15 cellular contexts compared by ENCODE assay signal in the genomic region with DNA sequence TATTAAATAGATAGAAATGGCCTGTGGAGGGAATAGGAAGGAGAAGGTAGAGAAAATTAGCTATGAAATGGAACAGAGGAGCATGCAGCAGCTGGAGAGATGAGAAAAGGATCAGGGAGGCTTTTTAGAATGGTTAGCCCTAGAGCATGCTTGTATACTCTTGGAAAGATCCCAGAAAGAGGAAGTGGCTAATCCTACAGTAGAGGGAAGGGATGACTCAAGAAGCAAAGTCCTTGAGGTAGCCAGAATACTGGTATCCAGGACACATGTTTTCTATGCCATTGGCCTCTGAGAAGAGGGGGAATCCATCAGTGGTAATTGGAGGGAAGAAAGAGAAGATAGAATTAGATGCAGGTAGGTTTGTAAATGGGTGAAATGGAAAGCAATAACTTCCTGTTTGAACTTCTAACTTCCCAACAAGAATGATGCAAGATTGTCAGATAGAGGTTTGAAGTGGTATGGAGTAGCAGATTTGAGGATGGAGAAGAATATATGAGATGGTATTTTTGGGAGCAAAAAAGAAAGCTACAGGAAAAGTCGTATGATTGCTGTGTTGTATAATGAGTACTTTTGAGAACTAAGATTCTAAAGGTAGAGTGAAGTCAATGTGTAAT. TPM values are rescaled to one million over a fixed set of nuclear protein-coding genes. Genes with fewer than 3 reads are reported as not detected.
A peak's percentile ranks its signal among the peaks of the same experiment; 100 is the strongest.
DNase-seq lines count a peak whose midpoint lies in the region; ATAC-seq and TF ChIP-seq lines count a peak whose summit lies in the region.
"Had no signal": no experiment of that assay in that cellular context is flagged by ENCODE, and none has a peak within 500 bp of the region (broad histone marks: within the 10 kb centered on the region; RNA-seq: fewer than 3 reads in every experiment).

No MANE protein-coding gene starts in this region.

- ATAC-seq in HG03439 (IDR thresholded peaks at IDR 0.05; ENCODE audit: unreplicated experiment), result no peak
- ATAC-seq: gastroesophageal sphincter, pancreas, T-cell had no signal

- CTCF ChIA-PET in activated naive CD4-positive, alpha-beta T cell treated with anti-CD3 and anti-CD28 coated beads for 36 hours (lab: Charles Lee), result no interaction called here

- H3K4me3 Mint-ChIP-seq in activated naive CD4-positive, alpha-beta T cell treated with anti-CD3 and anti-CD28 coated beads for 36 hours, result no peak overlapping the region
- H3K4me3 Mint-ChIP-seq: activated naive CD8-positive, alpha-beta T cell treated with anti-CD3 and anti-CD28 coated beads, Interleukin-2, amount 10 ng/mL, durations not matched to agents 7 days and 5 days; T-cell had no signal

- H3K36me3 ChIP-seq in brain microvascular endothelial cell (replicated peaks), result no peaks in the 10 kb centered on the region
- H3K36me3 ChIP-seq: gastroesophageal sphincter, pancreas had no signal

- H3K27ac Mint-ChIP-seq in activated naive CD4-positive, alpha-beta T cell treated with anti-CD3 and anti-CD28 coated beads for 36 hours, result no peak overlapping the region
- H3K27ac Mint-ChIP-seq: activated naive CD8-positive, alpha-beta T cell treated with anti-CD3 and anti-CD28 coated beads, Interleukin-2, amount 10 ng/mL, durations not matched to agents 7 days and 5 days; T-cell had no signal

- no peaks in the 10 kb centered on the region for H3K27me3 ChIP-seq in brain microvascular endothelial cell (replicated peaks)
- H3K27me3 ChIP-seq: gastroesophageal sphincter, pancreas, testis had no signal

- in situ Hi-C loops in brain microvascular endothelial cell (cut with HindIII; ENCODE audit: low pct_ligation_motif_present, low sequenced_read_pairs), result no loop called here

- no peaks in the 10 kb centered on the region for H3K9me3 Mint-ChIP-seq in activated naive CD4-positive, alpha-beta T cell treated with anti-CD3 and anti-CD28 coated beads for 36 hours
- H3K9me3 Mint-ChIP-seq: activated naive CD8-positive, alpha-beta T cell treated with anti-CD3 and anti-CD28 coated beads, Interleukin-2, amount 10 ng/mL, durations not matched to agents 7 days and 5 days; T-cell had no signal

- intact Hi-C loops in activated naive CD4-positive, alpha-beta T cell treated with anti-CD3 and anti-CD28 coated beads for 36 hours (cut with micrococcal nuclease), result no loop called here

- H3K4me1 Mint-ChIP-seq in activated naive CD4-positive, alpha-beta T cell treated with anti-CD3 and anti-CD28 coated beads for 36 hours (ENCODE audit: low read depth), result no peaks in the 10 kb centered on the region
- H3K4me1 Mint-ChIP-seq: activated naive CD8-positive, alpha-beta T cell treated with anti-CD3 and anti-CD28 coated beads, Interleukin-2, amount 10 ng/mL, durations not matched to agents 7 days and 5 days; T-cell had no signal

- H3K27ac ChIP-seq in brain microvascular endothelial cell, result no peak overlapping the region
- H3K27ac ChIP-seq in coronary artery, result no peak overlapping the region
- H3K27ac ChIP-seq: gastroesophageal sphincter, pancreas, testis had no signal

- peak; percentile 30 for DNase-seq in NCI-H82 (lab: John Stamatoyannopoulos, UW)
- no peak for DNase-seq in NCI-H82 treated with DMSO at 0.1 percent for 48 hours (lab: John Stamatoyannopoulos, UW; ENCODE audit: unreplicated experiment)
- peak; percentile 69 for DNase-seq in OCI-M1 (lab: John Stamatoyannopoulos, UW)
- DNase-seq in brain microvascular endothelial cell, result peak; percentile 17
- DNase-seq in renal cortical epithelial cell (ENCODE audit: low read depth), result peak; percentile 65
- DNase-seq in activated naive CD4-positive, alpha-beta T cell treated with anti-CD3 and anti-CD28 coated beads for 36 hours, result no peak
- no peak for DNase-seq in coronary artery (ENCODE audit: low spot score)
- DNase-seq: activated CD4-positive, CD25-positive, alpha-beta regulatory T cell treated with anti-CD3 and anti-CD28 coated beads, Interleukin-2, amount 50 U/mL, for 72 hours; activated naive CD8-positive, alpha-beta T cell treated with anti-CD3 and anti-CD28 coated beads, Interleukin-2, amount 10 ng/mL, durations not matched to agents 7 days and 5 days; activated T-cell treated with anti-CD3 and anti-CD28 coated beads for 4 hours; pancreas; T-cell; testis had no signal

- no peaks in the 10 kb centered on the region for H3K36me3 Mint-ChIP-seq in activated naive CD4-positive, alpha-beta T cell treated with anti-CD3 and anti-CD28 coated beads for 36 hours (ENCODE audit: low read depth)
- H3K36me3 Mint-ChIP-seq: activated naive CD8-positive, alpha-beta T cell treated with anti-CD3 and anti-CD28 coated beads, Interleukin-2, amount 10 ng/mL, durations not matched to agents 7 days and 5 days; T-cell had no signal

- TF ChIP-seq CTCF in brain microvascular endothelial cell (IDR thresholded peaks at IDR 0.05; ENCODE audit: low read depth, low read length, missing control alignments) (no peak), coronary artery (IDR thresholded peaks at IDR 0.05) (no peak)

- H3K4me3 ChIP-seq in brain microvascular endothelial cell (ENCODE audit: low read depth, low read length) (no peak overlapping the region), coronary artery (no peak overlapping the region)
- H3K4me3 ChIP-seq: gastroesophageal sphincter, pancreas, testis had no signal

- peaks cover 13% of the 10 kb centered on the region for H3K27me3 Mint-ChIP-seq in activated naive CD4-positive, alpha-beta T cell treated with anti-CD3 and anti-CD28 coated beads for 36 hours (ENCODE audit: low read depth)

RNA-seq across cellular contexts. Expression of a gene that starts 17.1 kb away (rescaled TPM):
- total RNA-seq in renal cortical epithelial cell, result 2.3 and 2.5 TPM in 2 replicates
- 1 to 10 TPM; 1.9 to 2.3 TPM for total RNA-seq in activated naive CD4-positive, alpha-beta T cell treated with anti-CD3 and anti-CD28 coated beads for 36 hours

Comparison
In these comparisons a context has a peak if more than half of its experiments do, and no peak if none do; other contexts are left out.
1. DNase-seq: peak in NCI-H82 (single experiment), OCI-M1 (single experiment), brain microvascular endothelial cell (single experiment) and renal cortical epithelial cell (single experiment); none in NCI-H82 treated with DMSO at 0.1 percent for 48 hours (single experiment), activated naive CD4-positive, alpha-beta T cell treated with anti-CD3 and anti-CD28 coated beads for 36 hours (single experiment) and coronary artery (single experiment).